Comparison of ENCODE assay signal across 8 cellular contexts in the genomic region with DNA sequence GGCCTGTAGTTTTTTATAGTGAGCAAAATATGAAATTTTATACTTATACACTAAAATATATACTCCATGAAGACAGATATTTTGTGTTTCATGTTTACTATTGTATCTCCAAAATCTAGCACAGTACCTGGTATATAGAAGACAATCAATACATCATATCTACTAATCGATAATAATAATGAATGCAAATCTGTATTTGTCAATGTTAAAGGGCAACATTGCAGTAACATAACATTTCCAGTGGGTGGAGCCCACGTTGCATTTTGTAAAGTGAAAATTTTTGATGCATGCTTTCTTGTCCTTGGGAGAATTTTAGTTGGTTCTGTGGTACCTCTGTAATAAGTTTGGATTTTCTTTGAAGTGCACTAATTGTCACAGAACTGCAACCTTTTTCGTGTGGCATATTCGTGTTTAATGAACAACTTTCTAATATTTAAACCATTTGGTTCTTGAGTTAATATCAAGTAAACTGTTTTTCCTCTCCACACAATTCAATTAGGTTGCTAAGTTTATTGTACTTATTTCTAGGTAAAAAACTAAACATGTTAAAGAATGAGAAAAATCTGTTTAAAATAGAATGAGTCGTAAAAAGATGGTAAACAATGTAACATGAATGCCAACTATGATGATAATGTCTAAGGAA. TPM values are rescaled to one million over a fixed set of nuclear protein-coding genes. Genes with fewer than 3 reads are reported as not detected.
DNase-seq lines count a peak whose midpoint lies in the region; ATAC-seq, FAIRE-seq and TF ChIP-seq lines count a peak whose summit lies in the region.

No MANE protein-coding gene starts in this region.

- no peaks in the 10 kb centered on the region for H3K4me1 ChIP-seq in heart left ventricle

- FAIRE-seq in TTC549 (lab: Jason Lieb, UNC) (peak; percentile 85), urothelium cell line (lab: Jason Lieb, UNC) (no peak)

- no peaks in the 10 kb centered on the region for H3K36me3 Mint-ChIP-seq in glutamatergic neuron (ENCODE audit: unreplicated experiment)
- H3K36me3 Mint-ChIP-seq in activated CD4-positive, alpha-beta memory T cell treated with anti-CD3 and anti-CD28 coated beads, Interleukin-2, amount 10 ng/mL, durations not matched to agents 7 days and 5 days (ENCODE audit: low read depth), result no peaks in the 10 kb centered on the region

- no peak overlapping the region for H3K27ac Mint-ChIP-seq in glutamatergic neuron (ENCODE audit: unreplicated experiment)
- H3K27ac Mint-ChIP-seq in activated CD4-positive, alpha-beta memory T cell treated with anti-CD3 and anti-CD28 coated beads, Interleukin-2, amount 10 ng/mL, durations not matched to agents 7 days and 5 days, result no peak overlapping the region

- H3K9me3 ChIP-seq in heart left ventricle, result no peaks in the 10 kb centered on the region

- H3K4me3 ChIP-seq in heart left ventricle, result no peak overlapping the region

- no peaks in the 10 kb centered on the region for H3K4me1 Mint-ChIP-seq in glutamatergic neuron (ENCODE audit: low read depth, unreplicated experiment)
- H3K4me1 Mint-ChIP-seq in activated CD4-positive, alpha-beta memory T cell treated with anti-CD3 and anti-CD28 coated beads, Interleukin-2, amount 10 ng/mL, durations not matched to agents 7 days and 5 days, result no peaks in the 10 kb centered on the region

- no peak for TF ChIP-seq POLR2A in heart left ventricle (IDR thresholded peaks at IDR 0.05)

- WGBS in heart left ventricle, 4 donors, result 3 to 12% (median 9%) methylated on average over 5 of the region's 5 CpGs

- H3K27me3 ChIP-seq in heart left ventricle, result peaks cover 0 to 4% (median 0%) of the 10 kb centered on the region in 9 donors

- CTCF ChIA-PET in activated CD4-positive, alpha-beta memory T cell treated with anti-CD3 and anti-CD28 coated beads, Interleukin-2, amount 10 ng/mL, durations not matched to agents 7 days and 5 days (lab: Charles Lee), result no interaction called here

- no peak for ATAC-seq in heart left ventricle
- ATAC-seq in Right ventricle myocardium inferior, result no peak
- peak; percentile 71 for ATAC-seq in HG03565 (IDR thresholded peaks at IDR 0.05; ENCODE audit: unreplicated experiment)

- TF ChIP-seq CTCF in heart left ventricle (IDR thresholded peaks at IDR 0.05), result peak; percentile 76 to 89 (median 84)
- TF ChIP-seq CTCF in glutamatergic neuron (IDR thresholded peaks at IDR 0.05; ENCODE audit: partially characterized antibody, unreplicated experiment), result peak; percentile 90

- DNase-seq in heart left ventricle, result no peak
- DNase-seq in Right ventricle myocardium inferior (ENCODE audit: missing footprints), result no peak
- DNase-seq in glutamatergic neuron, result no peak
- DNase-seq in urothelium cell line (ENCODE audit: low spot score), result peak; percentile 31
- no peak for DNase-seq in GDM1 (lab: John Stamatoyannopoulos, UW)
- DNase-seq in activated CD4-positive, alpha-beta memory T cell treated with anti-CD3 and anti-CD28 coated beads, Interleukin-2, amount 10 ng/mL, durations not matched to agents 7 days and 5 days, result no peak

- no peaks in the 10 kb centered on the region for H3K9me3 Mint-ChIP-seq in glutamatergic neuron (ENCODE audit: unreplicated experiment)
- H3K9me3 Mint-ChIP-seq in activated CD4-positive, alpha-beta memory T cell treated with anti-CD3 and anti-CD28 coated beads, Interleukin-2, amount 10 ng/mL, durations not matched to agents 7 days and 5 days, result no peaks in the 10 kb centered on the region

- no peaks in the 10 kb centered on the region for H3K27me3 Mint-ChIP-seq in glutamatergic neuron (ENCODE audit: unreplicated experiment)
- H3K27me3 Mint-ChIP-seq in activated CD4-positive, alpha-beta memory T cell treated with anti-CD3 and anti-CD28 coated beads, Interleukin-2, amount 10 ng/mL, durations not matched to agents 7 days and 5 days, result no peaks in the 10 kb centered on the region

- intact Hi-C loops in heart left ventricle (cut with DNase I), result loop anchor here in 9 of 10 donors (5.0 to 10.0 kb wide), 8 partner anchors 344 to 1151 kb away; partner anchors contain the start of gene DPY19L2 (in 2 of the 9)
- intact Hi-C loops in Right ventricle myocardium inferior (cut with DNase I), result loop anchor here (5.0 kb wide), 1 partner anchor 704 kb away; no protein-coding TSS in a partner anchor

- no peak overlapping the region for H3K27ac ChIP-seq in heart left ventricle

- H3K36me3 ChIP-seq in heart left ventricle, result no peaks in the 10 kb centered on the region

- H3K4me3 Mint-ChIP-seq in glutamatergic neuron (ENCODE audit: unreplicated experiment), result no peak overlapping the region
- no peak overlapping the region for H3K4me3 Mint-ChIP-seq in activated CD4-positive, alpha-beta memory T cell treated with anti-CD3 and anti-CD28 coated beads, Interleukin-2, amount 10 ng/mL, durations not matched to agents 7 days and 5 days

- POLR2A ChIA-PET in activated CD4-positive, alpha-beta memory T cell treated with anti-CD3 and anti-CD28 coated beads, Interleukin-2, amount 10 ng/mL, durations not matched to agents 7 days and 5 days (lab: Charles Lee), result no interaction called here

RNA-seq across cellular contexts. Expression of gene AVPR1A, which starts 47.4 kb away (rescaled TPM):
- total RNA-seq in heart left ventricle (1 to 10 TPM in 7 of 9 donors, under 1 TPM in 2; 0.79 to 4.6 (median 2.4) TPM), Right ventricle myocardium inferior (2.1 TPM), glutamatergic neuron (ENCODE audit: unreplicated experiment) (not detected)
- 1 to 10 TPM in 1 of 2 donors, under 1 TPM in 1; 0.69 to 3.1 TPM for polyA plus RNA-seq in heart left ventricle
- total RNA-seq in activated CD4-positive, alpha-beta memory T cell treated with anti-CD3 and anti-CD28 coated beads, Interleukin-2, amount 10 ng/mL, durations not matched to agents 7 days and 5 days, result not detected
